ENCODE assay signal across 1 cellular context in genomic region chr17:39615434-39615833, GRCh38.
TF ChIP-seq lines count a peak whose summit lies in the region.

No MANE protein-coding gene starts in this region.

TF ChIP-seq in HepG2, 621 proteins besides CTCF, POLR2A, EP300 and RAD21:
- TF ChIP-seq ZBTB43 (CRISPR knock-in tag; conservative IDR thresholded peaks at IDR 0.05) (no peak), ZNF589 (CRISPR knock-in tag; conservative IDR thresholded peaks at IDR 0.05) (no peak), ZNF644 (CRISPR knock-in tag; IDR thresholded peaks at IDR 0.05; ENCODE audit: low read depth) (no peak), ZBTB21 (CRISPR knock-in tag; IDR thresholded peaks at IDR 0.05) (no peak), KDM3A (CRISPR knock-in tag; IDR thresholded peaks at IDR 0.05; ENCODE audit: low read depth) (no peak), ZNF749 (CRISPR knock-in tag; IDR thresholded peaks at IDR 0.05; ENCODE audit: borderline replicate concordance) (no peak), ZNF737 (CRISPR knock-in tag; IDR thresholded peaks at IDR 0.05; ENCODE audit: borderline replicate concordance) (no peak), ZBTB7B (CRISPR knock-in tag; IDR thresholded peaks at IDR 0.05) (no peak), ZNF629 (CRISPR knock-in tag; conservative IDR thresholded peaks at IDR 0.05) (peak; percentile 69), HMGA1 (CRISPR knock-in tag; conservative IDR thresholded peaks at IDR 0.05) (no peak), RFXAP (CRISPR knock-in tag; IDR thresholded peaks at IDR 0.05; ENCODE audit: borderline replicate concordance) (no peak), DZIP1 (CRISPR knock-in tag; IDR thresholded peaks at IDR 0.05) (no peak), ZNF768 (CRISPR knock-in tag; IDR thresholded peaks at IDR 0.05) (0 out of 2 replicates have a peak, but pooled peaks have one; percentile 37)
- TF ChIP-seq, protein P1, sequence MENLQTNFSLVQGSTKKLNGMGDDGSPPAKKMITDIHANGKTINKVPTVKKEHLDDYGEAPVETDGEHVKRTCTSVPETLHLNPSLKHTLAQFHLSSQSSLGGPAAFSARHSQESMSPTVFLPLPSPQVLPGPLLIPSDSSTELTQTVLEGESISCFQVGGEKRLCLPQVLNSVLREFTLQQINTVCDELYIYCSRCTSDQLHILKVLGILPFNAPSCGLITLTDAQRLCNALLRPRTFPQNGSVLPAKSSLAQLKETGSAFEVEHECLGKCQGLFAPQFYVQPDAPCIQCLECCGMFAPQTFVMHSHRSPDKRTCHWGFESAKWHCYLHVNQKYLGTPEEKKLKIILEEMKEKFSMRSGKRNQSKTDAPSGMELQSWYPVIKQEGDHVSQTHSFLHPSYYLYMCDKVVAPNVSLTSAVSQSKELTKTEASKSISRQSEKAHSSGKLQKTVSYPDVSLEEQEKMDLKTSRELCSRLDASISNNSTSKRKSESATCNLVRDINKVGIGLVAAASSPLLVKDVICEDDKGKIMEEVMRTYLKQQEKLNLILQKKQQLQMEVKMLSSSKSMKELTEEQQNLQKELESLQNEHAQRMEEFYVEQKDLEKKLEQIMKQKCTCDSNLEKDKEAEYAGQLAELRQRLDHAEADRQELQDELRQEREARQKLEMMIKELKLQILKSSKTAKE (CRISPR knock-in tag; IDR thresholded peaks at IDR 0.05; ENCODE audit: borderline replicate concordance), result no peak
- TF ChIP-seq, protein P2, sequence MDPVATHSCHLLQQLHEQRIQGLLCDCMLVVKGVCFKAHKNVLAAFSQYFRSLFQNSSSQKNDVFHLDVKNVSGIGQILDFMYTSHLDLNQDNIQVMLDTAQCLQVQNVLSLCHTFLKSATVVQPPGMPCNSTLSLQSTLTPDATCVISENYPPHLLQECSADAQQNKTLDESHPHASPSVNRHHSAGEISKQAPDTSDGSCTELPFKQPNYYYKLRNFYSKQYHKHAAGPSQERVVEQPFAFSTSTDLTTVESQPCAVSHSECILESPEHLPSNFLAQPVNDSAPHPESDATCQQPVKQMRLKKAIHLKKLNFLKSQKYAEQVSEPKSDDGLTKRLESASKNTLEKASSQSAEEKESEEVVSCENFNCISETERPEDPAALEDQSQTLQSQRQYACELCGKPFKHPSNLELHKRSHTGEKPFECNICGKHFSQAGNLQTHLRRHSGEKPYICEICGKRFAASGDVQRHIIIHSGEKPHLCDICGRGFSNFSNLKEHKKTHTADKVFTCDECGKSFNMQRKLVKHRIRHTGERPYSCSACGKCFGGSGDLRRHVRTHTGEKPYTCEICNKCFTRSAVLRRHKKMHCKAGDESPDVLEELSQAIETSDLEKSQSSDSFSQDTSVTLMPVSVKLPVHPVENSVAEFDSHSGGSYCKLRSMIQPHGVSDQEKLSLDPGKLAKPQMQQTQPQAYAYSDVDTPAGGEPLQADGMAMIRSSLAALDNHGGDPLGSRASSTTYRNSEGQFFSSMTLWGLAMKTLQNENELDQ (CRISPR knock-in tag; IDR thresholded peaks at IDR 0.05; ENCODE audit: borderline replicate concordance), result no peak
- TF ChIP-seq, protein P3, sequence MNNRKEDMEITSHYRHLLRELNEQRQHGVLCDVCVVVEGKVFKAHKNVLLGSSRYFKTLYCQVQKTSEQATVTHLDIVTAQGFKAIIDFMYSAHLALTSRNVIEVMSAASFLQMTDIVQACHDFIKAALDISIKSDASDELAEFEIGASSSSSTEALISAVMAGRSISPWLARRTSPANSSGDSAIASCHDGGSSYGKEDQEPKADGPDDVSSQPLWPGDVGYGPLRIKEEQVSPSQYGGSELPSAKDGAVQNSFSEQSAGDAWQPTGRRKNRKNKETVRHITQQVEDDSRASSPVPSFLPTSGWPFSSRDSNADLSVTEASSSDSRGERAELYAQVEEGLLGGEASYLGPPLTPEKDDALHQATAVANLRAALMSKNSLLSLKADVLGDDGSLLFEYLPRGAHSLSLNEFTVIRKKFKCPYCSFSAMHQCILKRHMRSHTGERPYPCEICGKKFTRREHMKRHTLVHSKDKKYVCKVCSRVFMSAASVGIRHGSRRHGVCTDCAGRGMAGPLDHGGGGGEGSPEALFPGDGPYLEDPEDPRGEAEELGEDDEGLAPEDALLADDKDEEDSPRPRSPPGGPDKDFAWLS (CRISPR knock-in tag; IDR thresholded peaks at IDR 0.05; ENCODE audit: borderline replicate concordance), result no peak
TF ChIP-seq in HepG2: peak in this region for 2.
